Comparison of ENCODE assay signal across 23 cellular contexts in genomic region chr1:79848316-79848715, GRCh38.
A peak's percentile ranks its signal among the peaks of the same experiment; 100 is the strongest.
DNase-seq lines count a peak whose midpoint lies in the region; ATAC-seq and TF ChIP-seq lines count a peak whose summit lies in the region.
"Had no signal": no experiment of that assay in that cellular context is flagged by ENCODE, and none has a peak within 500 bp of the region (broad histone marks: within the 10 kb centered on the region; RNA-seq: fewer than 3 reads in every experiment).

No MANE protein-coding gene starts in this region.

- H3K9me3 ChIP-seq in SU-DHL-6 (ENCODE audit: insufficient read depth, low read length), result no peaks in the 10 kb centered on the region
- H3K9me3 ChIP-seq: left ventricle myocardium inferior, right lobe of liver, tibial nerve had no signal

- H3K27me3 ChIP-seq in SU-DHL-6 (ENCODE audit: low read length), result no peaks in the 10 kb centered on the region
- no peaks in the 10 kb centered on the region for H3K27me3 ChIP-seq in mesendoderm (ENCODE audit: insufficient read depth, low read length, poor library complexity)
- H3K27me3 ChIP-seq: right lobe of liver, tibial nerve had no signal

- no peaks in the 10 kb centered on the region for H3K4me1 ChIP-seq in mesendoderm (ENCODE audit: control insufficient read depth, low read depth, low read length)
- H3K4me1 ChIP-seq: left ventricle myocardium inferior, right lobe of liver, tibial nerve had no signal

- H3K4me3 ChIP-seq in SU-DHL-6 (ENCODE audit: insufficient read depth, low read length, poor library complexity, severe bottlenecking) (no peak overlapping the region), mesendoderm (ENCODE audit: low read length) (no peak overlapping the region)
- H3K4me3 ChIP-seq: left ventricle myocardium inferior, right lobe of liver, tibial nerve had no signal

- H3K18ac ChIP-seq in mesendoderm (ENCODE audit: low read length), result no peak overlapping the region

- H3F3A ChIP-seq in SU-DHL-6 (ENCODE audit: insufficient read depth), result no peaks in the 10 kb centered on the region

- ATAC-seq in GM19455 (IDR thresholded peaks at IDR 0.05; ENCODE audit: unreplicated experiment), result no peak
- ATAC-seq in HG03460 (IDR thresholded peaks at IDR 0.05; ENCODE audit: unreplicated experiment), result no peak
- ATAC-seq: right lobe of liver had no signal

- no peak overlapping the region for H3K4me2 ChIP-seq in SU-DHL-6 (ENCODE audit: low read depth, low read length, poor library complexity, severe bottlenecking)
- no peak overlapping the region for H3K4me2 ChIP-seq in mesendoderm (ENCODE audit: low read length)

- H3K79me2 ChIP-seq in SU-DHL-6 (ENCODE audit: insufficient read depth, low read length) (no peaks in the 10 kb centered on the region), mesendoderm (ENCODE audit: control insufficient read depth, insufficient read depth, low read length) (no peaks in the 10 kb centered on the region)

- H2BK15ac ChIP-seq in mesendoderm (replicated peaks; ENCODE audit: low read depth), result no peak overlapping the region

- no peak overlapping the region for H3K4ac ChIP-seq in mesendoderm (ENCODE audit: low read depth, low read length)

- no peak overlapping the region for H4K8ac ChIP-seq in mesendoderm (ENCODE audit: low read depth, low read length)

- no peak overlapping the region for H3K56ac ChIP-seq in mesendoderm (ENCODE audit: low read length)

- H2AK5ac ChIP-seq in mesendoderm (ENCODE audit: low read length), result no peak overlapping the region

- no peak for TF ChIP-seq CTCF in SU-DHL-6 (IDR thresholded peaks at IDR 0.05; ENCODE audit: insufficient read depth, low read length, poor library complexity, severe bottlenecking)

- no peaks in the 10 kb centered on the region for H3K79me1 ChIP-seq in mesendoderm (ENCODE audit: low read length)

- no peak overlapping the region for H3K9ac ChIP-seq in SU-DHL-6 (ENCODE audit: low read length)
- no peak overlapping the region for H3K9ac ChIP-seq in mesendoderm (ENCODE audit: low read length)

- no peak overlapping the region for H2BK5ac ChIP-seq in mesendoderm (ENCODE audit: low read length)

- no peak overlapping the region for H3K23ac ChIP-seq in mesendoderm (ENCODE audit: low read length)

- no peaks in the 10 kb centered on the region for H3K9me2 ChIP-seq in SU-DHL-6 (replicated peaks; ENCODE audit: insufficient read depth, low read length)

- no peak overlapping the region for H3K27ac ChIP-seq in SU-DHL-6 (ENCODE audit: low read depth, low read length)
- H3K27ac ChIP-seq in mesendoderm (ENCODE audit: low read depth, low read length), result no peak overlapping the region
- H3K27ac ChIP-seq: 22Rv1, C4-2B, left ventricle myocardium inferior, right lobe of liver, tibial nerve had no signal

- H2BK120ac ChIP-seq in mesendoderm (ENCODE audit: low read depth, low read length), result no peak overlapping the region

- H4K20me1 ChIP-seq in SU-DHL-6 (ENCODE audit: low read depth, low read length), result no peaks in the 10 kb centered on the region

- DNase-seq in DMS153 (lab: John Stamatoyannopoulos, UW), result peak; percentile 11
- no peak for DNase-seq in DMS153 treated with DMSO at 0.1 percent for 48 hours (lab: John Stamatoyannopoulos, UW; ENCODE audit: unreplicated experiment)
- DNase-seq in mesendoderm, result peak; percentile 12
- no peak for DNase-seq in globus pallidus (ENCODE audit: low spot score)
- no peak for DNase-seq in NCI-H128 (lab: John Stamatoyannopoulos, UW; ENCODE audit: unreplicated experiment)
- DNase-seq: activated CD4-positive, alpha-beta T cell treated with anti-CD3 and anti-CD28 coated beads for 48 hours; activated naive CD4-positive, alpha-beta T cell treated with anti-CD3 and anti-CD28 coated beads, Interleukin-2, amount 50 U/mL, for 16 hours; GOT3; head of caudate nucleus; NCI-H1417 treated with DMSO at 0.1 percent for 48 hours; NCI-H2029 treated with DMSO at 0.1 percent for 48 hours; NCI-H748 treated with DMSO at 0.1 percent for 48 hours; right lobe of liver; stimulated activated CD4-positive, alpha-beta T cell treated with anti-CD3 and anti-CD28 coated beads, Interleukin-12 subunit alpha, Interleukin-12 subunit beta, amount 100 ng/mL, for 4 hours; stimulated activated CD4-positive, alpha-beta T cell treated with anti-CD3 and anti-CD28 coated beads, Interleukin-2, amount 100 ng/mL, for 48 hours; T1000 had no signal

- no peaks in the 10 kb centered on the region for H3K36me3 ChIP-seq in SU-DHL-6 (ENCODE audit: low read length)
- no peaks in the 10 kb centered on the region for H3K36me3 ChIP-seq in mesendoderm (ENCODE audit: control insufficient read depth, insufficient read depth, low read length)
- H3K36me3 ChIP-seq: left ventricle myocardium inferior, right lobe of liver, tibial nerve had no signal

- peak overlapping the region; percentile 60 for H2AFZ ChIP-seq in SU-DHL-6 (ENCODE audit: low read depth, low read length, severe bottlenecking)

- H4K5ac ChIP-seq in mesendoderm (ENCODE audit: low read length), result no peak overlapping the region

Comparison
In these comparisons a context has a peak if more than half of its experiments do, and no peak if none do; other contexts are left out.
1. DNase-seq: peak in DMS153 (single experiment) and mesendoderm (single experiment); none in DMS153 treated with DMSO at 0.1 percent for 48 hours (single experiment), globus pallidus (single experiment) and NCI-H128 (single experiment).